ENCODE assay signal across 19 cellular contexts in genomic region chr3:161343986-161344385, GRCh38. TPM values are rescaled to one million over a fixed set of nuclear protein-coding genes. Genes with fewer than 3 reads are reported as not detected.
A peak's percentile ranks its signal among the peaks of the same experiment; 100 is the strongest.
DNase-seq lines count a peak whose midpoint lies in the region; ATAC-seq, FAIRE-seq and TF ChIP-seq lines count a peak whose summit lies in the region.
"Had no signal": no experiment of that assay in that cellular context is flagged by ENCODE, and none has a peak within 500 bp of the region (broad histone marks: within the 10 kb centered on the region; RNA-seq: fewer than 3 reads in every experiment).

No MANE protein-coding gene starts in this region.

- FAIRE-seq in HepG2 (lab: Jason Lieb, UNC), result no peak
- FAIRE-seq: HTR-8/SVneo had no signal

- H3K27ac ChIP-seq in HepG2 (ENCODE audit: extremely low read length, insufficient read depth, low read length) (peak overlapping the region; percentile 5), right lobe of liver (no peak overlapping the region), tibial artery (no peak overlapping the region)
- H3K27ac ChIP-seq: PC-9, SJSA1 had no signal

- no peak for TF ChIP-seq RAD21 in HepG2 (CRISPR knock-in tag; IDR thresholded peaks at IDR 0.05)

- H3K9ac ChIP-seq in HepG2 (ENCODE audit: insufficient read depth, low read depth, low read length), result no peak overlapping the region

- POLR2A ChIA-PET in HepG2 (lab: Yijun Ruan, JAX), result interaction anchor here (1.9 kb wide), 1 partner anchor 20 kb away, joined by 7 read pairs; no protein-coding TSS in a partner anchor

- no peak for TF ChIP-seq CTCF in HepG2 (CRISPR knock-in tag; IDR thresholded peaks at IDR 0.05)
- no peak for TF ChIP-seq CTCF in right lobe of liver (IDR thresholded peaks at IDR 0.05)
- TF ChIP-seq CTCF in tibial artery (IDR thresholded peaks at IDR 0.05), result no peak

- no peak for ATAC-seq in HepG2
- ATAC-seq in right lobe of liver, result no peak

- H3K4me1 ChIP-seq in HepG2 (ENCODE audit: insufficient read depth, low read length), result peaks cover 57% of the 10 kb centered on the region
- no peaks in the 10 kb centered on the region for H3K4me1 ChIP-seq in right lobe of liver
- H3K4me1 ChIP-seq in tibial artery, result peaks cover 0 to 6% (median 0%) of the 10 kb centered on the region in 4 donors
- H3K4me1 ChIP-seq: Caco-2 had no signal

- peak overlapping the region; percentile 49; the same call in 1 of the 2 replicates for H3K4me2 ChIP-seq in HepG2 (ENCODE audit: low read depth, low read length)
- H3K4me2 ChIP-seq: PC-9 had no signal

- H3K27me3 ChIP-seq in HepG2 (ENCODE audit: control insufficient read depth in 1 of 2, insufficient read depth in 2 of 2, low read length in 2 of 2) (no peaks in the 10 kb centered on the region), right lobe of liver (no peaks in the 10 kb centered on the region), tibial artery (no peaks in the 10 kb centered on the region)
- H3K27me3 ChIP-seq: SJSA1 had no signal

- H4K20me1 ChIP-seq in HepG2 (ENCODE audit: insufficient read depth, low read length), result no peaks in the 10 kb centered on the region

- WGBS in HepG2 (ENCODE audit: low lambda C conversion rate), result 71% methylated on average over 1 of the region's 1 CpG
- no CpG with 5 or more reads among the region's 1 CpG for WGBS in right lobe of liver (ENCODE audit: insufficient coverage, low coverage, low lambda C conversion rate, missing lambda C conversion rate)

- no peak overlapping the region for H2AFZ ChIP-seq in HepG2 (ENCODE audit: low read length)
- H2AFZ ChIP-seq: PC-9 had no signal

- CTCF ChIA-PET in HepG2 (lab: Yijun Ruan, JAX; ENCODE audit: low intra/inter-chr PET ratio, low total read pairs), result no interaction called here

- no TSS peak for BruUV-seq in HepG2 (replicated peaks; lab: Mats Ljungman, UMichigan)

- intact Hi-C loops in HepG2 (cut with micrococcal nuclease; ENCODE audit: unreplicated experiment) (loop anchor here (5.0 kb wide), 1 partner anchor 122 kb away; the partner anchor contains the start of gene NMD3), right lobe of liver (cut with DNase I) (no loop called here), tibial artery (cut with DNase I; ENCODE audit: low total_unique reads) (no loop called here)

- H3K79me2 ChIP-seq in HepG2 (ENCODE audit: insufficient read depth, low read length), result no peaks in the 10 kb centered on the region

- TF ChIP-seq EP300 in HepG2 (IDR thresholded peaks at IDR 0.05; ENCODE audit: low read depth in 2 of 2, low read length in 2 of 2) (no peak), HepG2 (CRISPR knock-in tag; IDR thresholded peaks at IDR 0.05; ENCODE audit: borderline replicate concordance) (no peak)

- no peaks in the 10 kb centered on the region for H3K9me3 ChIP-seq in HepG2 (ENCODE audit: low read length)
- H3K9me3 ChIP-seq in right lobe of liver, result no peaks in the 10 kb centered on the region
- H3K9me3 ChIP-seq in tibial artery, result no peaks in the 10 kb centered on the region
- H3K9me3 ChIP-seq: Caco-2, SJSA1 had no signal

- in situ Hi-C loops in HepG2 (cut with HindIII; ENCODE audit: extremely low pct_ligation_motif_present, low pct_unique_long_range_greater_than_20kb), result no loop called here

- no peaks in the 10 kb centered on the region for H3K36me3 ChIP-seq in HepG2 (replicated peaks in 1 of 2; ENCODE audit: control insufficient read depth in 1 of 2, insufficient read depth in 2 of 2, low read length in 2 of 2)
- no peaks in the 10 kb centered on the region for H3K36me3 ChIP-seq in right lobe of liver
- H3K36me3 ChIP-seq in tibial artery, result no peaks in the 10 kb centered on the region
- H3K36me3 ChIP-seq: SJSA1 had no signal

- no peak for DNase-seq in HepG2 (ENCODE audit: low spot score)
- DNase-seq in right lobe of liver, result no peak
- DNase-seq in NCI-H345 (lab: John Stamatoyannopoulos, UW), result peak; percentile 57
- DNase-seq in fibroblast of peridontal ligament (ENCODE audit: extremely low read depth), result peak; percentile 16
- DNase-seq in stimulated activated CD4-positive, alpha-beta T cell treated with anti-CD3 and anti-CD28 coated beads, Interleukin-2, amount 100 ng/mL, for 48 hours, result no peak
- DNase-seq in HuH-7.5 (ENCODE audit: low spot score), result no peak
- DNase-seq in tibial artery, result no peak
- DNase-seq: Caco-2, DMS153, H9, MV-4-11, NCI-H1436, NCI-H2029, NCI-H226, PC-9, SW 1271 had no signal

- TF ChIP-seq POLR2A in HepG2 (IDR thresholded peaks at IDR 0.05; ENCODE audit: insufficient read depth in 1 of 2, low read depth in 2 of 2, low read length in 2 of 2), result no peak
- no peak for TF ChIP-seq POLR2A in right lobe of liver (IDR thresholded peaks at IDR 0.05)

- H3K4me3 ChIP-seq in HepG2 (replicated peaks in 1 of 3; ENCODE audit: insufficient read depth in 1 of 3, low read depth in 2 of 3, low read length in 3 of 3), result no peak overlapping the region
- H3K4me3 ChIP-seq in right lobe of liver, result no peak overlapping the region
- no peak overlapping the region for H3K4me3 ChIP-seq in tibial artery
- H3K4me3 ChIP-seq: PC-9, SJSA1 had no signal

TF ChIP-seq in HepG2, 621 proteins besides CTCF, POLR2A, EP300 and RAD21:
- TF ChIP-seq ARID2 (CRISPR knock-in tag; IDR thresholded peaks at IDR 0.05; ENCODE audit: borderline replicate concordance) (0 out of 2 replicates have a peak, but pooled peaks have one; percentile 1), PHF5A (CRISPR knock-in tag; IDR thresholded peaks at IDR 0.05; ENCODE audit: low read depth, unreplicated experiment) (no peak)

RNA-seq across cellular contexts. Expression of gene SPTSSB, which starts 27.3 kb away (rescaled TPM):
- 0.51 and 0.84 TPM in 2 replicates for total RNA-seq in HepG2 (2016; rRNA removed; fragmentation: Illumina TruSeq; extraction: Trizol)
- total RNA-seq in HepG2 (2016; cell fraction: cytosol; rRNA removed; fragmentation: Illumina TruSeq; extraction: Trizol; ENCODE audit: low read depth), result not detected in 2 replicates
- 0.25 and 0.37 TPM in 2 replicates for total RNA-seq in HepG2 (2016; cell fraction: insoluble cytoplasmic fraction; rRNA removed; fragmentation: Illumina TruSeq; extraction: Trizol)
- 0.59 and 1.9 TPM in 2 replicates for total RNA-seq in HepG2 (2016; cell fraction: membrane; rRNA removed; fragmentation: Illumina TruSeq; extraction: Trizol)
- total RNA-seq in HepG2 (2016; cell fraction: nucleus; rRNA removed; fragmentation: Illumina TruSeq; extraction: Trizol), result 0.28 TPM in 1 of 2 replicates, not detected in the other
- polyA plus RNA-seq in HepG2 (2011; rRNA removed), result 2.4 and 4.2 TPM in 2 replicates
- 0.42 and 0.58 TPM in 2 replicates for polyA plus RNA-seq in HepG2 (2011; cell fraction: cytosol; rRNA removed)
- polyA plus RNA-seq in HepG2 (2011; cell fraction: nucleus; rRNA removed), result 0.19 and 0.39 TPM in 2 replicates
- polyA plus RNA-seq in HepG2 (2012), result 0.05 and 0.32 TPM in 2 replicates
- polyA plus RNA-seq in HepG2 (2016; cell fraction: cytosol; fragmentation: Illumina TruSeq; extraction: Trizol; ENCODE audit: low read depth), result 0.10 and 0.24 TPM in 2 replicates
- polyA plus RNA-seq in HepG2 (2016; cell fraction: insoluble cytoplasmic fraction; fragmentation: Illumina TruSeq; extraction: Trizol; ENCODE audit: low read depth), result 0.10 and 0.25 TPM in 2 replicates
- polyA plus RNA-seq in HepG2 (2016; cell fraction: membrane; fragmentation: Illumina TruSeq; extraction: Trizol; ENCODE audit: low read depth), result 0.56 and 0.58 TPM in 2 replicates
- polyA plus RNA-seq in HepG2 (2016; cell fraction: nucleus; fragmentation: Illumina TruSeq; extraction: Trizol; ENCODE audit: insufficient read depth, low read depth), result 0.29 and 1.9 TPM in 2 replicates
- 0.12 TPM in 1 of 2 replicates, not detected in the other for polyA minus RNA-seq in HepG2 (2011; rRNA and poly(A)+ RNA removed; ENCODE audit: low replicate concordance)
- polyA minus RNA-seq in HepG2 (2011; cell fraction: cytosol; rRNA and poly(A)+ RNA removed), result not detected in 2 replicates
- 2.4 and 4.0 TPM in 2 replicates for polyA minus RNA-seq in HepG2 (2011; cell fraction: nucleus; rRNA and poly(A)+ RNA removed)
- 1 to 10 TPM in 1 of 6 experiments, under 1 TPM in 1, not detected in 4; 0.07 to 1.4 TPM for total RNA-seq in right lobe of liver
- total RNA-seq: G401, SJSA1 had no signal

Comparison
In these comparisons a context has a peak if more than half of its experiments do, and no peak if none do; other contexts are left out.
1. DNase-seq: peak in NCI-H345 (single experiment) and fibroblast of peridontal ligament (single experiment); none in HepG2 (single experiment), right lobe of liver (0 of 3), stimulated activated CD4-positive, alpha-beta T cell treated with anti-CD3 and anti-CD28 coated beads, Interleukin-2, amount 100 ng/mL, for 48 hours (0 of 2), HuH-7.5 (single experiment) and tibial artery (0 of 2).